26 cellular contexts compared by ENCODE assay signal in genomic region chr1:54263601-54264226, GRCh38.
DNase-seq lines count a peak whose midpoint lies in the region; ATAC-seq and TF ChIP-seq lines count a peak whose summit lies in the region.
"Had no signal": no experiment of that assay in that cellular context is flagged by ENCODE, and none has a peak within 500 bp of the region (broad histone marks: within the 10 kb centered on the region; RNA-seq: fewer than 3 reads in every experiment).

No MANE protein-coding gene starts in this region.

- no peaks in the 10 kb centered on the region for H3K9me3 Mint-ChIP-seq in activated naive CD4-positive, alpha-beta T cell treated with anti-CD3 and anti-CD28 coated beads, Interleukin-2, amount 50 U/mL, for 72 hours
- H3K9me3 Mint-ChIP-seq in glutamatergic neuron (ENCODE audit: unreplicated experiment) (peaks cover 68% of the 10 kb centered on the region), progenitor cell of endocrine pancreas (ENCODE audit: low read depth) (no peaks in the 10 kb centered on the region)

- H3K4me3 Mint-ChIP-seq in T-helper 17 cell (no peak overlapping the region), glutamatergic neuron (ENCODE audit: unreplicated experiment) (no peak overlapping the region), progenitor cell of endocrine pancreas (ENCODE audit: low read depth) (no peak overlapping the region)

- no peaks in the 10 kb centered on the region for H3K36me3 Mint-ChIP-seq in activated naive CD4-positive, alpha-beta T cell treated with anti-CD3 and anti-CD28 coated beads, Interleukin-2, amount 50 U/mL, for 72 hours
- H3K36me3 Mint-ChIP-seq in T-helper 17 cell (ENCODE audit: low read depth) (no peaks in the 10 kb centered on the region), glutamatergic neuron (ENCODE audit: unreplicated experiment) (peaks cover 2% of the 10 kb centered on the region), progenitor cell of endocrine pancreas (ENCODE audit: insufficient read depth) (no peaks in the 10 kb centered on the region)

- H3K4me1 Mint-ChIP-seq in T-helper 17 cell (peaks cover 26% of the 10 kb centered on the region), glutamatergic neuron (ENCODE audit: low read depth, unreplicated experiment) (peaks cover 60% of the 10 kb centered on the region), progenitor cell of endocrine pancreas (ENCODE audit: low read depth) (peaks cover 1% of the 10 kb centered on the region)

- no peaks in the 10 kb centered on the region for H3K9me3 ChIP-seq in T-helper 17 cell (ENCODE audit: control insufficient read depth, low read length, poor library complexity, severe bottlenecking)
- H3K9me3 ChIP-seq: psoas muscle, SJCRH30, tibial artery had no signal

- no peak for ATAC-seq in activated naive CD4-positive, alpha-beta T cell treated with anti-CD3 and anti-CD28 coated beads, Interleukin-2, amount 50 U/mL, for 72 hours
- no peak for ATAC-seq in T-helper 17 cell
- ATAC-seq: foreskin keratinocyte, PC-3 had no signal

- peak overlapping the region; percentile 76 to 85 for H3K27ac Mint-ChIP-seq in activated naive CD4-positive, alpha-beta T cell treated with anti-CD3 and anti-CD28 coated beads, Interleukin-2, amount 50 U/mL, for 72 hours
- peak overlapping the region; percentile 16 for H3K27ac Mint-ChIP-seq in T-helper 17 cell
- peak overlapping the region; percentile 33 for H3K27ac Mint-ChIP-seq in glutamatergic neuron (ENCODE audit: unreplicated experiment)
- peak overlapping the region; percentile 52 for H3K27ac Mint-ChIP-seq in progenitor cell of endocrine pancreas

- no peak for DNase-seq in activated naive CD4-positive, alpha-beta T cell treated with anti-CD3 and anti-CD28 coated beads, Interleukin-2, amount 50 U/mL, for 72 hours (ENCODE audit: low spot score in 2 of 2)
- DNase-seq in activated naive CD4-positive, alpha-beta T cell (lab: John Stamatoyannopoulos, UW): no peak
- DNase-seq in T-helper 17 cell: no peak
- DNase-seq in glutamatergic neuron: no peak
- no peak for DNase-seq in progenitor cell of endocrine pancreas (ENCODE audit: low spot score, unreplicated experiment)
- no peak for DNase-seq in NCI-H187 treated with DMSO at 0.1 percent for 48 hours (lab: John Stamatoyannopoulos, UW)
- DNase-seq in activated effector memory CD4-positive, alpha-beta T cell treated with Interleukin-2 at 50 U/mL for 16 hours: no peak
- DNase-seq in hippocampal formation (lab: John Stamatoyannopoulos, UW): no peak
- DNase-seq: anterior cingulate cortex; caudate nucleus; DMS153; dorsolateral prefrontal cortex; foreskin keratinocyte; GDM1; GM23248; KG1; kidney glomerular epithelial cell; mesenchymal stem cell; NCI-H187; NCI-H345; PC-3; SJCRH30; stimulated activated CD4-positive, alpha-beta T cell treated with anti-CD3 and anti-CD28 coated beads, Interleukin-1b, Interleukin-23, amount 100 ng/mL, for 48 hours; stimulated activated naive CD4-positive, alpha-beta T cell treated with Interleukin-2 at 50 U/mL for 16 hours; tibial artery had no signal

- H3K27me3 Mint-ChIP-seq in T-helper 17 cell (no peaks in the 10 kb centered on the region), glutamatergic neuron (ENCODE audit: unreplicated experiment) (peaks cover 63% of the 10 kb centered on the region), progenitor cell of endocrine pancreas (no peaks in the 10 kb centered on the region)

- TF ChIP-seq CTCF in glutamatergic neuron (IDR thresholded peaks at IDR 0.05; ENCODE audit: partially characterized antibody, unreplicated experiment) (no peak), progenitor cell of endocrine pancreas (IDR thresholded peaks at IDR 0.05; ENCODE audit: unreplicated experiment) (no peak)

Comparison
In these comparisons a context has a peak if more than half of its experiments do, and no peak if none do; other contexts are left out.
1. H3K27ac Mint-ChIP-seq: peak in every context shown above with its lines; median percentile 80 in activated naive CD4-positive, alpha-beta T cell treated with anti-CD3 and anti-CD28 coated beads, Interleukin-2, amount 50 U/mL, for 72 hours; 52 in progenitor cell of endocrine pancreas; 33 in glutamatergic neuron; 16 in T-helper 17 cell.